In the genomic region with DNA sequence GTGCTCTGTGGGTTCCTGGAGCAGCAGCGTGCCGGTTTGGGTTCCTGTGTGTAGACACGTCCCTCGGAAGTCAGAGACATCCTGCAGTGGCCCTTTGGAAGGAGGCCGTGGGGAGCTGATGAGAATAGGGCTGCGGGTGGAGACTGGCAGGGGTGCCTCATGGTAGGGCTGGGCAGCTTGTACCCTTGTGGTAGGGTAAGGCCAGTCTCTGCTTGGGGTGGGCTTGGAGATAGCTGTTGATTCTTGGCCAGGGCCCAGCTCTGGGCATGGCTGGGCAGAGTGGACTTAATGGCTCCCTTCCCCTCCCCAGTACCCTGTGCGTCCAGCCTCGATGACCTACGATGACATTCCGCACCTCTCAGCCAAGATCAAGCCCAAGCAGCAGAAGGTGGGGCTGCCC, we compare ENCODE assay signal across 16 cellular contexts. TPM values are rescaled to one million over a fixed set of nuclear protein-coding genes. Genes with fewer than 3 reads are reported as not detected.
DNase-seq lines count a peak whose midpoint lies in the region; ATAC-seq and TF ChIP-seq lines count a peak whose summit lies in the region.
"Had no signal": no experiment of that assay in that cellular context is flagged by ENCODE, and none has a peak within 500 bp of the region (broad histone marks: within the 10 kb centered on the region; RNA-seq: fewer than 3 reads in every experiment).

No MANE protein-coding gene starts in this region.

- no peak for TF ChIP-seq CTCF in CD4-positive, alpha-beta T cell (IDR thresholded peaks at IDR 0.05)

- H3K36me3 ChIP-seq in neuronal stem cell (replicated peaks in 1 of 2; ENCODE audit: control insufficient read depth in 2 of 2, insufficient read depth in 2 of 2, low read length in 2 of 2), result peaks cover 44 to 90% of the 10 kb centered on the region in 2 donors
- peaks cover 50 to 52% of the 10 kb centered on the region in 2 experiments for H3K36me3 ChIP-seq in trophoblast cell (ENCODE audit: control insufficient read depth in 1 of 2, insufficient read depth in 2 of 2, low read length in 2 of 2)

- no peak overlapping the region for H4K12ac ChIP-seq in trophoblast cell (ENCODE audit: low read depth, low read length)

- H3K18ac ChIP-seq in neuronal stem cell (ENCODE audit: low read length) (no peak overlapping the region), trophoblast cell (ENCODE audit: low read length) (no peak overlapping the region)

- H3K27me3 Mint-ChIP-seq in activated T-cell treated with anti-CD3 and anti-CD28 coated beads, Interleukin-2, amount 50 U/mL, for 24 hours, result no peaks in the 10 kb centered on the region
- H3K27me3 Mint-ChIP-seq in CD4-positive, alpha-beta T cell, result no peaks in the 10 kb centered on the region
- no peaks in the 10 kb centered on the region for H3K27me3 Mint-ChIP-seq in activated T-helper 17 cell treated with anti-CD3 and anti-CD28 coated beads, Interleukin-2, amount 50 U/mL, for 72 hours

- no peak for ATAC-seq in CD4-positive, alpha-beta T cell (ENCODE audit: poor library complexity)
- ATAC-seq in activated T-helper 17 cell treated with anti-CD3 and anti-CD28 coated beads, Interleukin-2, amount 50 U/mL, for 72 hours (replicated peaks), result no peak

- H2BK15ac ChIP-seq in neuronal stem cell (ENCODE audit: low read length), result no peak overlapping the region

- intact Hi-C loops in CD4-positive, alpha-beta T cell (cut with DNase I, micrococcal nuclease), result no loop called here

- no peak overlapping the region for H4K8ac ChIP-seq in neuronal stem cell (ENCODE audit: low read depth, low read length)
- H4K8ac ChIP-seq in trophoblast cell (ENCODE audit: low read depth, low read length), result no peak overlapping the region

- no peak overlapping the region for H3K9ac ChIP-seq in neuronal stem cell (ENCODE audit: low read depth, low read length, poor library complexity)
- H3K9ac ChIP-seq in trophoblast cell (ENCODE audit: low read length), result no peak overlapping the region

- H3K36me3 Mint-ChIP-seq in activated T-cell treated with anti-CD3 and anti-CD28 coated beads, Interleukin-2, amount 50 U/mL, for 24 hours (ENCODE audit: low read depth), result peaks cover 92% of the 10 kb centered on the region
- peaks cover 88% of the 10 kb centered on the region for H3K36me3 Mint-ChIP-seq in CD4-positive, alpha-beta T cell (ENCODE audit: low read depth)
- H3K36me3 Mint-ChIP-seq in activated T-helper 17 cell treated with anti-CD3 and anti-CD28 coated beads, Interleukin-2, amount 50 U/mL, for 72 hours (ENCODE audit: low read depth), result peaks cover 89% of the 10 kb centered on the region

- H2BK5ac ChIP-seq in neuronal stem cell (ENCODE audit: low read length), result no peak overlapping the region
- H2BK5ac ChIP-seq in trophoblast cell (ENCODE audit: low read depth, low read length, poor library complexity), result no peak overlapping the region

- H3K79me2 ChIP-seq in trophoblast cell (ENCODE audit: control insufficient read depth, insufficient read depth, low read length, poor library complexity), result no peaks in the 10 kb centered on the region

- H3K9me3 Mint-ChIP-seq in activated T-cell treated with anti-CD3 and anti-CD28 coated beads, Interleukin-2, amount 50 U/mL, for 24 hours, result no peaks in the 10 kb centered on the region
- H3K9me3 Mint-ChIP-seq in CD4-positive, alpha-beta T cell, result no peaks in the 10 kb centered on the region
- H3K9me3 Mint-ChIP-seq in activated T-helper 17 cell treated with anti-CD3 and anti-CD28 coated beads, Interleukin-2, amount 50 U/mL, for 72 hours, result no peaks in the 10 kb centered on the region

- peaks cover 15% of the 10 kb centered on the region for H3K79me1 ChIP-seq in neuronal stem cell (ENCODE audit: low read depth, low read length)
- no peaks in the 10 kb centered on the region for H3K79me1 ChIP-seq in trophoblast cell (ENCODE audit: low read length)

- H2BK120ac ChIP-seq in neuronal stem cell (ENCODE audit: low read depth, low read length) (no peak overlapping the region), trophoblast cell (ENCODE audit: insufficient read depth, low read length, poor library complexity) (no peak overlapping the region)

- H3K27ac ChIP-seq in CD4-positive, alpha-beta T cell (ENCODE audit: low read depth, low read length), result no peak overlapping the region
- H3K27ac ChIP-seq in neuronal stem cell (replicated peaks; ENCODE audit: low read length), result no peak overlapping the region
- H3K27ac ChIP-seq in trophoblast cell (ENCODE audit: low read depth, low read length), result no peak overlapping the region
- H3K27ac ChIP-seq: PC-9, RWPE1 had no signal

- CTCF ChIA-PET in CD4-positive, alpha-beta T cell (lab: Charles Lee), result no interaction called here

- no peak overlapping the region for H4K91ac ChIP-seq in neuronal stem cell (ENCODE audit: low read depth, low read length, poor library complexity)
- H4K91ac ChIP-seq in trophoblast cell (ENCODE audit: low read depth, low read length), result no peak overlapping the region

- no peaks in the 10 kb centered on the region for H3K9me3 ChIP-seq in CD4-positive, alpha-beta T cell (ENCODE audit: control insufficient read depth, low read length)
- peaks cover 0 to 2% of the 10 kb centered on the region in 2 donors for H3K9me3 ChIP-seq in neuronal stem cell (replicated peaks in 1 of 2; ENCODE audit: control insufficient read depth in 2 of 2, insufficient read depth in 1 of 2, low read depth in 1 of 2, low read length in 2 of 2)
- H3K9me3 ChIP-seq in trophoblast cell (ENCODE audit: insufficient read depth, low read depth, low read length), result peaks cover 4% of the 10 kb centered on the region
- H3K9me3 ChIP-seq: BE2C had no signal

- H3K4ac ChIP-seq in neuronal stem cell (ENCODE audit: low read length), result no peak overlapping the region
- H3K4ac ChIP-seq in trophoblast cell (ENCODE audit: low read depth, low read length), result no peak overlapping the region

- H3K4me3 ChIP-seq in neuronal stem cell (ENCODE audit: low read length in 2 of 2) (no peak overlapping the region), trophoblast cell (ENCODE audit: low read depth, low read length) (no peak overlapping the region)
- H3K4me3 ChIP-seq: PC-9 had no signal

- H3K4me2 ChIP-seq in neuronal stem cell (ENCODE audit: insufficient read depth, low read length, poor library complexity, severe bottlenecking) (no peak overlapping the region), trophoblast cell (ENCODE audit: low read length) (no peak overlapping the region)
- H3K4me2 ChIP-seq: PC-9 had no signal

- H2BK12ac ChIP-seq in neuronal stem cell (ENCODE audit: low read length) (no peak overlapping the region), trophoblast cell (ENCODE audit: low read length) (no peak overlapping the region)

- H3K4me1 ChIP-seq in neuronal stem cell (ENCODE audit: control insufficient read depth in 2 of 2, insufficient read depth in 1 of 2, low read depth in 1 of 2, low read length in 2 of 2), result no peaks in the 10 kb centered on the region
- H3K4me1 ChIP-seq in trophoblast cell (ENCODE audit: control insufficient read depth in 1 of 2, insufficient read depth in 2 of 2, low read length in 2 of 2), result no peaks in the 10 kb centered on the region
- H3K4me1 ChIP-seq: BE2C had no signal

- H3K23ac ChIP-seq in neuronal stem cell (ENCODE audit: low read depth, low read length, poor library complexity), result no peak overlapping the region
- no peak overlapping the region for H3K23ac ChIP-seq in trophoblast cell (ENCODE audit: low read length)

- peak overlapping the region; percentile 17 for H3K14ac ChIP-seq in neuronal stem cell (ENCODE audit: low read length)
- no peak overlapping the region for H3K14ac ChIP-seq in trophoblast cell (ENCODE audit: low read length)

- no peaks in the 10 kb centered on the region for H3K27me3 ChIP-seq in CD4-positive, alpha-beta T cell (ENCODE audit: control insufficient read depth, insufficient read depth, low read length)
- H3K27me3 ChIP-seq in neuronal stem cell (ENCODE audit: control insufficient read depth in 3 of 3, insufficient read depth in 3 of 3, low read depth in 1 of 3, low read length in 3 of 3) (no peaks in the 10 kb centered on the region), trophoblast cell (ENCODE audit: insufficient read depth, low read length) (no peaks in the 10 kb centered on the region)
- H3K27me3 ChIP-seq: BE2C had no signal

- peaks cover 8% of the 10 kb centered on the region for H3K4me1 Mint-ChIP-seq in activated T-cell treated with anti-CD3 and anti-CD28 coated beads, Interleukin-2, amount 50 U/mL, for 24 hours (ENCODE audit: low read depth)
- peaks cover 16% of the 10 kb centered on the region for H3K4me1 Mint-ChIP-seq in CD4-positive, alpha-beta T cell (ENCODE audit: low read depth)
- H3K4me1 Mint-ChIP-seq in activated T-helper 17 cell treated with anti-CD3 and anti-CD28 coated beads, Interleukin-2, amount 50 U/mL, for 72 hours, result peaks cover 4% of the 10 kb centered on the region

- H3K27ac Mint-ChIP-seq in activated T-cell treated with anti-CD3 and anti-CD28 coated beads, Interleukin-2, amount 50 U/mL, for 24 hours, result peak overlapping the region; percentile 3
- peak overlapping the region; percentile 14 for H3K27ac Mint-ChIP-seq in CD4-positive, alpha-beta T cell
- peak overlapping the region; percentile 41 for H3K27ac Mint-ChIP-seq in activated T-helper 17 cell treated with anti-CD3 and anti-CD28 coated beads, Interleukin-2, amount 50 U/mL, for 72 hours

- H2AFZ ChIP-seq in neuronal stem cell (ENCODE audit: low read length) (no peak overlapping the region), trophoblast cell (ENCODE audit: insufficient read depth, low read length, poor library complexity) (no peak overlapping the region)
- H2AFZ ChIP-seq: PC-9 had no signal

- no CpG with 5 or more reads among the region's 10 CpGs for WGBS in neuronal stem cell (ENCODE audit: extremely low coverage in 2 of 2, insufficient read length in 2 of 2, insufficient replicate concordance in 1 of 2), 2 donors
- WGBS in trophoblast cell (ENCODE audit: extremely low coverage, insufficient coverage, insufficient read length), result no CpG with 5 or more reads among the region's 10 CpGs

- POLR2A ChIA-PET in CD4-positive, alpha-beta T cell (lab: Charles Lee), result interaction anchor here (1.6 kb wide), 1 partner anchor 10 kb away, joined by 6 read pairs; a partner anchor contains a TSS

- H2AK5ac ChIP-seq in neuronal stem cell (ENCODE audit: low read depth, low read length) (no peak overlapping the region), trophoblast cell (ENCODE audit: low read length) (no peak overlapping the region)

- H3K4me3 Mint-ChIP-seq in activated T-cell treated with anti-CD3 and anti-CD28 coated beads, Interleukin-2, amount 50 U/mL, for 24 hours, result no peak overlapping the region
- no peak overlapping the region for H3K4me3 Mint-ChIP-seq in CD4-positive, alpha-beta T cell
- H3K4me3 Mint-ChIP-seq in activated T-helper 17 cell treated with anti-CD3 and anti-CD28 coated beads, Interleukin-2, amount 50 U/mL, for 72 hours, result no peak overlapping the region

- DNase-seq in activated T-cell treated with anti-CD3 and anti-CD28 coated beads, Interleukin-2, amount 50 U/mL, for 24 hours, result no peak
- DNase-seq in activated T-cell treated with anti-CD3 and anti-CD28 coated beads, Interleukin-2, amount 50 U/mL, for 1 hour, result no peak
- DNase-seq in CD4-positive, alpha-beta T cell, result no peak
- DNase-seq in neuronal stem cell (ENCODE audit: low spot score) (no peak), anterior cingulate cortex (lab: John Stamatoyannopoulos, UW) (no peak), trophoblast cell (no peak), hypothalamus (lab: John Stamatoyannopoulos, UW) (no peak)
- DNase-seq: BE2C, GOT3, NCI-H1417, NCI-H187, NCI-H526, PC-9, SIG-M5 had no signal

RNA-seq across cellular contexts. Expression of a gene that starts 10.6 kb away (rescaled TPM):
- total RNA-seq in CD4-positive, alpha-beta T cell, result 100 to 1,000 TPM; 239 to 242 TPM
- 10 to 100 TPM; 48.9 to 76.2 TPM for total RNA-seq in activated T-helper 17 cell treated with anti-CD3 and anti-CD28 coated beads, Interleukin-2, amount 50 U/mL, for 72 hours
- 36.5 TPM for polyA plus RNA-seq in neuronal stem cell (2013, experiment 1 of 2)
- polyA plus RNA-seq in neuronal stem cell (2013, experiment 2 of 2), result 36.0 TPM
- 24.6 and 26.6 TPM in 2 replicates for polyA plus RNA-seq in trophoblast cell (2013)
